9 cellular contexts compared by ENCODE assay signal in the genomic region with DNA sequence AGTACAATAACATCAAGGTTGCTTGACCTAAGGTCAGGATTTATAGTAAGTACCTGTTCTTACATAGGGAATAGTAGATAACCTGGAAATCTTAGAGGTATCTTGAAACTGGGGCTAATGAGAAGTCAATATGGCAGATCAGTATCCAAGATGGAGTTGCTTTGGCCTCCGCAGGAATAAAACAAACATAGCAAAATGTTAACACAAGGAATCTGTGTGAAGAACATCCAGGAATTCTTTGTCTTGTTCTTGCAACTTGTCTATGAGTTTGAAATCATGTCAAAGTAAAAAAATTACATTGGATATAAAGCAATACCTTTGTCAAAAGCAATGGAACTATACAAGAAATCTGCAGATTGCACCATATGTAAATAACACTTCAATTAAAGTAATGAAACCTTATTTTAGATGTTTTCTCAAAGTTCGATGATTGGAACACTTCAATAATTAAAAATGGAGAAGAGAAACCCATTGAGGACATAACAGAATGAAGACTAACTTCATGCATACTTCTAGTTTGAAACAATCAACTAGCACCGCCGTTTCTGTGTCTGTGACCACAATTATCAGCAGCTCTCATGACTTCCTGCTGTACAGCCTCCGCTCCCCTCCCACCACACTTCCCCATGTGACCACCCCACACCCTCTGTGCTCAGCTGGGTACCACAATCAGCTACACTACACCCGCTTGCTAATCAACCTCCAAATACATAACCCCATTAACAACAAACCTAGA. TPM values are rescaled to one million over a fixed set of nuclear protein-coding genes. Genes with fewer than 3 reads are reported as not detected.
A peak's percentile ranks its signal among the peaks of the same experiment; 100 is the strongest.
DNase-seq lines count a peak whose midpoint lies in the region; ATAC-seq, FAIRE-seq and TF ChIP-seq lines count a peak whose summit lies in the region.
"Had no signal": no experiment of that assay in that cellular context is flagged by ENCODE, and none has a peak within 500 bp of the region (broad histone marks: within the 10 kb centered on the region; RNA-seq: fewer than 3 reads in every experiment).

No MANE protein-coding gene starts in this region.

- H3K36me3 ChIP-seq in Caco-2 (ENCODE audit: control insufficient read depth, insufficient read depth, low read length) = no peaks in the 10 kb centered on the region

- TF ChIP-seq CTCF in Caco-2 (IDR thresholded peaks at IDR 0.05; ENCODE audit: insufficient read depth in 1 of 2, low read depth in 1 of 2, low read length in 1 of 2, severe bottlenecking in 1 of 2, unreplicated experiment in 1 of 2) (no peak), WTC11 (IDR thresholded peaks at IDR 0.05) (no peak)

- peaks cover 6% of the 10 kb centered on the region for H3K36me3 Mint-ChIP-seq in activated T-cell treated with anti-CD3 and anti-CD28 coated beads, Interleukin-2, amount 50 U/mL, for 4 hours (ENCODE audit: insufficient read depth)
- no peaks in the 10 kb centered on the region for H3K36me3 Mint-ChIP-seq in Caco-2 (ENCODE audit: insufficient read depth, unreplicated experiment)
- no peaks in the 10 kb centered on the region for H3K36me3 Mint-ChIP-seq in WTC11

- peak overlapping the region; percentile 21 for H3K4me3 Mint-ChIP-seq in activated T-cell treated with anti-CD3 and anti-CD28 coated beads, Interleukin-2, amount 50 U/mL, for 4 hours
- H3K4me3 Mint-ChIP-seq in Caco-2 (ENCODE audit: unreplicated experiment) (no peak overlapping the region), WTC11 (no peak overlapping the region)

- intact Hi-C loops in Caco-2 (cut with micrococcal nuclease; ENCODE audit: unreplicated experiment) = no loop called here

- FAIRE-seq in GM12891 (lab: Jason Lieb, UNC) = peak; percentile 97

- H3K9me3 Mint-ChIP-seq in activated T-cell treated with anti-CD3 and anti-CD28 coated beads, Interleukin-2, amount 50 U/mL, for 4 hours = no peaks in the 10 kb centered on the region
- H3K9me3 Mint-ChIP-seq in Caco-2 (ENCODE audit: unreplicated experiment) (no peaks in the 10 kb centered on the region), WTC11 (no peaks in the 10 kb centered on the region)

- no peak overlapping the region for H3K4me3 ChIP-seq in Caco-2 (ENCODE audit: low read depth, low read length)
- H3K4me3 ChIP-seq: skin epidermis had no signal

- CTCF ChIA-PET in Caco-2 (lab: Charles Lee) = no interaction called here
- CTCF ChIA-PET in WTC11 (lab: Charles Lee) = no interaction called here

- DNase-seq in GM12891 (ENCODE audit: insufficient read length, low spot score) = peak; percentile 53
- peak; percentile 36 for DNase-seq in KG1 (lab: John Stamatoyannopoulos, UW)
- peak; percentile 6 for DNase-seq in activated T-cell treated with anti-CD3 and anti-CD28 coated beads, Interleukin-2, amount 50 U/mL, for 4 hours
- DNase-seq in stimulated activated CD8-positive, alpha-beta memory T cell treated with anti-CD3 and anti-CD28 coated beads, Interleukin-15, amount 100 ng/mL, for 4 hours (ENCODE audit: low read depth in 2 of 2) = peak; percentile 26 to 33
- DNase-seq in Caco-2 = no peak
- no peak for DNase-seq in cerebellum (ENCODE audit: low spot score)
- no peak for DNase-seq in WTC11 (ENCODE audit: low spot score)

- ATAC-seq in GM21528 (IDR thresholded peaks at IDR 0.05; ENCODE audit: low FRiP score, unreplicated experiment) (peak; percentile 98), WTC11 (no peak)
- ATAC-seq in activated T-cell treated with anti-CD3 and anti-CD28 coated beads, Interleukin-2, amount 50 U/mL, for 4 hours = peak; percentile 62 to 67

- peak; percentile 42; the same call in 1 of the 2 replicates for TF ChIP-seq POLR2A in GM12891 (IDR thresholded peaks at IDR 0.05; ENCODE audit: low read depth, low read length)

- POLR2A ChIA-PET in Caco-2 (lab: Charles Lee) (no interaction called here), WTC11 (lab: Charles Lee) (no interaction called here)

- H3K27me3 ChIP-seq in Caco-2 (replicated peaks; ENCODE audit: control insufficient read depth, insufficient read depth, low read length) = no peaks in the 10 kb centered on the region

- no TSS peak for BruUV-seq in Caco-2 (replicated peaks; lab: Mats Ljungman, UMichigan)

- H3K27me3 Mint-ChIP-seq in activated T-cell treated with anti-CD3 and anti-CD28 coated beads, Interleukin-2, amount 50 U/mL, for 4 hours (ENCODE audit: low read depth) = peaks cover under 1% of the 10 kb centered on the region
- H3K27me3 Mint-ChIP-seq in Caco-2 (ENCODE audit: insufficient read depth, unreplicated experiment) (no peaks in the 10 kb centered on the region), WTC11 (ENCODE audit: low read depth) (no peaks in the 10 kb centered on the region)

- H3K27ac Mint-ChIP-seq in Caco-2 (ENCODE audit: unreplicated experiment) (no peak overlapping the region), WTC11 (no peak overlapping the region)

- no peaks in the 10 kb centered on the region for H3K9me3 ChIP-seq in Caco-2

- H3K4me1 Mint-ChIP-seq in activated T-cell treated with anti-CD3 and anti-CD28 coated beads, Interleukin-2, amount 50 U/mL, for 4 hours (ENCODE audit: low read depth) = peaks cover 17% of the 10 kb centered on the region
- H3K4me1 Mint-ChIP-seq in Caco-2 (ENCODE audit: low read depth, unreplicated experiment) = no peaks in the 10 kb centered on the region
- H3K4me1 Mint-ChIP-seq in WTC11 = no peaks in the 10 kb centered on the region

- no peaks in the 10 kb centered on the region for H3K4me1 ChIP-seq in Caco-2

TF ChIP-seq in GM12891, 5 proteins besides CTCF, POLR2A, EP300 and RAD21:
- no peak for TF ChIP-seq PAX5 (IDR thresholded peaks at IDR 0.05; ENCODE audit: insufficient read depth, low read length, severe bottlenecking)
- TF ChIP-seq SPI1 (IDR thresholded peaks at IDR 0.05; ENCODE audit: low read depth, low read length) = peak; percentile 70
- peak; percentile 61; the same call in 1 of the 2 replicates for TF ChIP-seq POU2F2 (IDR thresholded peaks at IDR 0.05; ENCODE audit: low read depth, low read length)
- peak; percentile 26; the same call in 1 of the 2 replicates for TF ChIP-seq TAF1 (IDR thresholded peaks at IDR 0.05; ENCODE audit: low read depth, low read length)
- no peak for TF ChIP-seq POLR2AphosphoS5 (IDR thresholded peaks at IDR 0.05; ENCODE audit: low read depth, low read length)

TF ChIP-seq in WTC11, 78 proteins besides CTCF, POLR2A, EP300 and RAD21:
- TF ChIP-seq, protein P1, sequence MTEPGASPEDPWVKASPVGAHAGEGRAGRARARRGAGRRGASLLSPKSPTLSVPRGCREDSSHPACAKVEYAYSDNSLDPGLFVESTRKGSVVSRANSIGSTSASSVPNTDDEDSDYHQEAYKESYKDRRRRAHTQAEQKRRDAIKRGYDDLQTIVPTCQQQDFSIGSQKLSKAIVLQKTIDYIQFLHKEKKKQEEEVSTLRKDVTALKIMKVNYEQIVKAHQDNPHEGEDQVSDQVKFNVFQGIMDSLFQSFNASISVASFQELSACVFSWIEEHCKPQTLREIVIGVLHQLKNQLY (CRISPR knock-in tag; IDR thresholded peaks at IDR 0.05) = no peak
- TF ChIP-seq ZNF263 (CRISPR knock-in tag; IDR thresholded peaks at IDR 0.05; ENCODE audit: low read depth) (no peak), SMAD4 (CRISPR knock-in tag; IDR thresholded peaks at IDR 0.05) (no peak), OVOL2 (CRISPR knock-in tag; IDR thresholded peaks at IDR 0.05; ENCODE audit: borderline replicate concordance) (no peak), ZNF138 (CRISPR knock-in tag; conservative IDR thresholded peaks at IDR 0.05) (no peak), NR3C1 (CRISPR knock-in tag; conservative IDR thresholded peaks at IDR 0.05; ENCODE audit: low read depth) (no peak), NFATC4 (CRISPR knock-in tag; IDR thresholded peaks at IDR 0.05) (no peak)
- TF ChIP-seq, protein P2, sequence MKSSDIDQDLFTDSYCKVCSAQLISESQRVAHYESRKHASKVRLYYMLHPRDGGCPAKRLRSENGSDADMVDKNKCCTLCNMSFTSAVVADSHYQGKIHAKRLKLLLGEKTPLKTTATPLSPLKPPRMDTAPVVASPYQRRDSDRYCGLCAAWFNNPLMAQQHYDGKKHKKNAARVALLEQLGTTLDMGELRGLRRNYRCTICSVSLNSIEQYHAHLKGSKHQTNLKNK (CRISPR knock-in tag; IDR thresholded peaks at IDR 0.05) = no peak
- TF ChIP-seq, protein P3, sequence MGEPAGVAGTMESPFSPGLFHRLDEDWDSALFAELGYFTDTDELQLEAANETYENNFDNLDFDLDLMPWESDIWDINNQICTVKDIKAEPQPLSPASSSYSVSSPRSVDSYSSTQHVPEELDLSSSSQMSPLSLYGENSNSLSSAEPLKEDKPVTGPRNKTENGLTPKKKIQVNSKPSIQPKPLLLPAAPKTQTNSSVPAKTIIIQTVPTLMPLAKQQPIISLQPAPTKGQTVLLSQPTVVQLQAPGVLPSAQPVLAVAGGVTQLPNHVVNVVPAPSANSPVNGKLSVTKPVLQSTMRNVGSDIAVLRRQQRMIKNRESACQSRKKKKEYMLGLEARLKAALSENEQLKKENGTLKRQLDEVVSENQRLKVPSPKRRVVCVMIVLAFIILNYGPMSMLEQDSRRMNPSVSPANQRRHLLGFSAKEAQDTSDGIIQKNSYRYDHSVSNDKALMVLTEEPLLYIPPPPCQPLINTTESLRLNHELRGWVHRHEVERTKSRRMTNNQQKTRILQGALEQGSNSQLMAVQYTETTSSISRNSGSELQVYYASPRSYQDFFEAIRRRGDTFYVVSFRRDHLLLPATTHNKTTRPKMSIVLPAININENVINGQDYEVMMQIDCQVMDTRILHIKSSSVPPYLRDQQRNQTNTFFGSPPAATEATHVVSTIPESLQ (CRISPR knock-in tag; IDR thresholded peaks at IDR 0.05) = no peak

RNA-seq across cellular contexts. Expression of a gene that starts 27.6 kb away (rescaled TPM):
- 17.2 TPM for polyA plus RNA-seq in GM12891 (2012; ENCODE audit: low read depth, missing spikeins)
- total RNA-seq in activated T-cell treated with anti-CD3 and anti-CD28 coated beads, Interleukin-2, amount 50 U/mL, for 4 hours = 10 to 100 TPM; 10.7 to 12.6 (median 10.9) TPM
- total RNA-seq in Caco-2 (2022) (5.0 and 6.5 TPM in 2 replicates), cerebellum (13.2 TPM), WTC11 (2021) (4.4 to 5.2 TPM (median 4.6 TPM) in 3 replicates)

RNA-seq across cellular contexts. Expression of a gene that starts 27.8 kb away (rescaled TPM):
- polyA plus RNA-seq in GM12891 (2012; ENCODE audit: low read depth, missing spikeins) = 602 TPM
- 10 to 100 TPM; 89.7 to 99.8 (median 93.8) TPM for total RNA-seq in activated T-cell treated with anti-CD3 and anti-CD28 coated beads, Interleukin-2, amount 50 U/mL, for 4 hours
- 256 and 257 TPM in 2 replicates for total RNA-seq in Caco-2 (2022)
- total RNA-seq in cerebellum = 47.8 TPM
- 146 to 158 TPM (median 150 TPM) in 3 replicates for total RNA-seq in WTC11 (2021)

Comparison
In these comparisons a context has a peak if more than half of its experiments do, and no peak if none do; other contexts are left out.
1. DNase-seq: peak in GM12891 (single experiment), KG1 (single experiment), activated T-cell treated with anti-CD3 and anti-CD28 coated beads, Interleukin-2, amount 50 U/mL, for 4 hours (single experiment) and stimulated activated CD8-positive, alpha-beta memory T cell treated with anti-CD3 and anti-CD28 coated beads, Interleukin-15, amount 100 ng/mL, for 4 hours (2 of 2); none in Caco-2 (0 of 2), cerebellum (single experiment) and WTC11 (single experiment).